In genomic region chr6:116533233-116533957, GRCh38 we compare ENCODE assay signal across 1 cellular context.
TF ChIP-seq lines count a peak whose summit lies in the region.

No MANE protein-coding gene starts in this region.

TF ChIP-seq in SK-N-SH, 30 proteins besides CTCF, POLR2A, EP300 and RAD21 (continued from another document):
- TF ChIP-seq REST (IDR thresholded peaks at IDR 0.05; ENCODE audit: low read depth, low read length) (no peak), TEAD4 (IDR thresholded peaks at IDR 0.05; ENCODE audit: borderline replicate concordance, insufficient read depth) (no peak), RCOR1 (IDR thresholded peaks at IDR 0.05; ENCODE audit: low read length) (no peak), CHD2 (IDR thresholded peaks at IDR 0.05; ENCODE audit: low read length, partially characterized antibody) (no peak), FOXM1 (IDR thresholded peaks at IDR 0.05; ENCODE audit: low read depth) (no peak), GATA2 (CRISPR knock-in tag; IDR thresholded peaks at IDR 0.05) (no peak), SMC3 (IDR thresholded peaks at IDR 0.05; ENCODE audit: low read depth, low read length) (no peak), RFX5 (IDR thresholded peaks at IDR 0.05; ENCODE audit: low read length) (no peak), MAX (IDR thresholded peaks at IDR 0.05; ENCODE audit: low read depth) (no peak), JUND (IDR thresholded peaks at IDR 0.05) (no peak), SIN3A (IDR thresholded peaks at IDR 0.05; ENCODE audit: borderline replicate concordance, low read depth, low read length) (no peak), GABPA (IDR thresholded peaks at IDR 0.05; ENCODE audit: low read depth) (no peak)
- TF ChIP-seq, protein P1, sequence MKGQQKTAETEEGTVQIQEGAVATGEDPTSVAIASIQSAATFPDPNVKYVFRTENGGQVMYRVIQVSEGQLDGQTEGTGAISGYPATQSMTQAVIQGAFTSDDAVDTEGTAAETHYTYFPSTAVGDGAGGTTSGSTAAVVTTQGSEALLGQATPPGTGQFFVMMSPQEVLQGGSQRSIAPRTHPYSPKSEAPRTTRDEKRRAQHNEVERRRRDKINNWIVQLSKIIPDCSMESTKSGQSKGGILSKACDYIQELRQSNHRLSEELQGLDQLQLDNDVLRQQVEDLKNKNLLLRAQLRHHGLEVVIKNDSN (IDR thresholded peaks at IDR 0.05; ENCODE audit: borderline replicate concordance, low read depth), result no peak
